Comparison of ENCODE assay signal across 26 cellular contexts in the genomic region with DNA sequence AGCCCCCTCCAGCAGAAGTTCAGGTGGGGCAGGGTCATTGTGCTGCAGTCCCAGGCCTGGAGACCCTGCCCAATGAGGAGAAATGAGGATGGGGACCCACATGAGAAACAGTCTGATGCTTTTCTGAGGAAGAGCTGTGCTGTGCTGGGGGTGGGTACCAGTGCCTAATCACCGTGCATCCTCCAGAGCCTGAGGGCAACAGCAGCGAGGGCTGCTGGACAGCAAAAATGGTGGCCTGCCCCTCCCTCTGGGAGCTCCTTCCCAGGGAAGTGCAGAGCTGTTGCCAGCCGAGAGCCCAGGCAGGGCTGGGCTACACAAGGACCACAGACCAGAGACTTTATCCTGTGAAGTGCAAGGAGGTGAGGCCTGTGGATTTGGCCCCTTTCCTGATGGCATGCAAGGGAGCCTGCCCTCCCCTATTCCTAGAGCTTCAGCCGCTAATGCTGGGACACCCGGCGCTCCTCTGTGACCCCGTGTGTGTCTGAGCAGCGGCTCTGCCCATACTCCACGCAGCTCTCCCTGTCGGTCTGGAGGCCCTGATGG.
A peak's percentile ranks its signal among the peaks of the same experiment; 100 is the strongest.
DNase-seq lines count a peak whose midpoint lies in the region; ATAC-seq, FAIRE-seq and TF ChIP-seq lines count a peak whose summit lies in the region.
"Had no signal": no experiment of that assay in that cellular context is flagged by ENCODE, and none has a peak within 500 bp of the region (broad histone marks: within the 10 kb centered on the region; RNA-seq: fewer than 3 reads in every experiment).

No MANE protein-coding gene starts in this region.

- H3K36me3 ChIP-seq in IMR-90 (ENCODE audit: control insufficient read depth, insufficient read depth, low read length) (no peaks in the 10 kb centered on the region), HepG2 (replicated peaks in 1 of 2; ENCODE audit: control insufficient read depth in 1 of 2, insufficient read depth in 2 of 2, low read length in 2 of 2) (no peaks in the 10 kb centered on the region), upper lobe of right lung (no peaks in the 10 kb centered on the region)
- H3K36me3 ChIP-seq: BLaER1 treated with 17β-estradiol and CSF1 and Interleukin-3, amounts not matched to agents 10 nM and 100 nM; SJSA1 had no signal

- TF ChIP-seq EP300 in HepG2 (IDR thresholded peaks at IDR 0.05; ENCODE audit: low read depth in 2 of 2, low read length in 2 of 2) (no peak), HepG2 (CRISPR knock-in tag; IDR thresholded peaks at IDR 0.05; ENCODE audit: borderline replicate concordance) (no peak)

- no peak overlapping the region for H4K8ac ChIP-seq in IMR-90 (ENCODE audit: low read depth in 2 of 2, low read length in 2 of 2)

- FAIRE-seq in HepG2 (lab: Jason Lieb, UNC), result no peak
- FAIRE-seq: A549, G401.6, GM12878, GM19239 had no signal

- H2BK5ac ChIP-seq in IMR-90 (ENCODE audit: low read depth, low read length, poor library complexity, severe bottlenecking), result no peak overlapping the region

- no peak for TF ChIP-seq POLR2A in IMR-90 (IDR thresholded peaks at IDR 0.05; ENCODE audit: low read depth, low read length)
- no peak for TF ChIP-seq POLR2A in HepG2 (IDR thresholded peaks at IDR 0.05; ENCODE audit: insufficient read depth in 1 of 2, low read depth in 2 of 2, low read length in 2 of 2)

- no peak overlapping the region for H2BK120ac ChIP-seq in IMR-90 (ENCODE audit: low read depth, low read length)

- dilution Hi-C loops in IMR-90 (cut with HindIII; ENCODE audit: low sequenced_read_pairs, unreplicated experiment), result no loop called here

- H3K18ac ChIP-seq in IMR-90 (ENCODE audit: low read depth, low read length), result no peak overlapping the region

- no peak overlapping the region for H3K4me2 ChIP-seq in IMR-90 (ENCODE audit: low read depth, low read length)
- no peak overlapping the region for H3K4me2 ChIP-seq in HepG2 (ENCODE audit: low read depth, low read length)
- H3K4me2 ChIP-seq: A549; BLaER1 treated with 17β-estradiol and CSF1 and Interleukin-3, amounts not matched to agents 10 nM and 100 nM had no signal

- H3K9ac ChIP-seq in IMR-90 (ENCODE audit: low read depth, low read length) (no peak overlapping the region), HepG2 (ENCODE audit: insufficient read depth, low read depth, low read length) (no peak overlapping the region)
- H3K9ac ChIP-seq: BLaER1 treated with 17β-estradiol and CSF1 and Interleukin-3, amounts not matched to agents 10 nM and 100 nM had no signal

- peak overlapping the region; percentile 57 for H2AK9ac ChIP-seq in IMR-90 (replicated peaks; ENCODE audit: low read depth, low read length, poor library complexity)

- H3K27ac ChIP-seq in IMR-90 (ENCODE audit: insufficient read depth, low read length) (no peak overlapping the region), HepG2 (ENCODE audit: extremely low read length, insufficient read depth, low read length) (no peak overlapping the region), upper lobe of right lung (no peak overlapping the region)
- H3K27ac ChIP-seq: A549; BLaER1 treated with 17β-estradiol and CSF1 and Interleukin-3, amounts not matched to agents 10 nM and 100 nM; SJSA1 had no signal

- no peak for TF ChIP-seq CTCF in IMR-90 (conservative IDR thresholded peaks at IDR 0.05; ENCODE audit: low read depth, low read length)
- no peak for TF ChIP-seq CTCF in HepG2 (CRISPR knock-in tag; IDR thresholded peaks at IDR 0.05)
- no peak for TF ChIP-seq CTCF in upper lobe of right lung (IDR thresholded peaks at IDR 0.05)
- no peak for TF ChIP-seq CTCF in GM13976 (IDR thresholded peaks at IDR 0.05; ENCODE audit: borderline replicate concordance, control extremely low read depth, extremely low read depth, insufficient read depth, missing control alignments)

- H3K9me3 ChIP-seq in IMR-90 (ENCODE audit: control insufficient read depth, insufficient read depth, low read length) (no peaks in the 10 kb centered on the region), HepG2 (ENCODE audit: low read length) (no peaks in the 10 kb centered on the region), upper lobe of right lung (no peaks in the 10 kb centered on the region)
- H3K9me3 ChIP-seq: A549, SJSA1 had no signal

- no peak for DNase-seq in IMR-90
- peak; percentile 57 for DNase-seq in RPMI7951 (ENCODE audit: low read depth)
- DNase-seq in HepG2 (ENCODE audit: low spot score), result no peak
- DNase-seq in upper lobe of right lung, result no peak
- DNase-seq in posterior vena cava (ENCODE audit: low spot score), result no peak
- no peak for DNase-seq in GM13976 (ENCODE audit: low spot score)
- DNase-seq: AML-193; CD4-positive, alpha-beta T cell; NCI-H1048; NCI-H1417; NCI-H187; NCI-H2081 treated with DMSO at 0.1 percent for 48 hours; NCI-H2171; NCI-H345; NCI-H510A treated with DMSO at 0.1 percent for 48 hours; NCI-H748 treated with DMSO at 0.1 percent for 48 hours; PC-3 had no signal

- H3K4me1 ChIP-seq in IMR-90 (ENCODE audit: control insufficient read depth, insufficient read depth, low read length) (no peaks in the 10 kb centered on the region; the same call in 1 of the 2 replicates), HepG2 (ENCODE audit: insufficient read depth, low read length) (peaks cover 27% of the 10 kb centered on the region), upper lobe of right lung (no peaks in the 10 kb centered on the region)
- H3K4me1 ChIP-seq: BLaER1 treated with 17β-estradiol and CSF1 and Interleukin-3, amounts not matched to agents 10 nM and 100 nM had no signal

- BruUV-seq in IMR-90 (replicated peaks; lab: Mats Ljungman, UMichigan) (no TSS peak), HepG2 (replicated peaks; lab: Mats Ljungman, UMichigan) (no TSS peak)

- CTCF ChIA-PET in IMR-90 (lab: Yijun Ruan, JAX), result no interaction called here
- CTCF ChIA-PET in HepG2 (lab: Yijun Ruan, JAX; ENCODE audit: low intra/inter-chr PET ratio, low total read pairs), result no interaction called here

- H3K14ac ChIP-seq in IMR-90 (replicated peaks; ENCODE audit: low read depth, low read length), result no peak overlapping the region

- no peak overlapping the region for H3K56ac ChIP-seq in IMR-90 (ENCODE audit: extremely low read depth, insufficient read depth, low read length)

- no peaks in the 10 kb centered on the region for H3K79me1 ChIP-seq in IMR-90 (ENCODE audit: low read depth in 1 of 2, low read length in 2 of 2)

- no peak overlapping the region for H3K23ac ChIP-seq in IMR-90 (ENCODE audit: low read depth, low read length)

- no peak overlapping the region for H4K5ac ChIP-seq in IMR-90 (ENCODE audit: low read depth, low read length)

- intact Hi-C loops in IMR-90 (cut with micrococcal nuclease), result no loop called here
- intact Hi-C loops in HepG2 (cut with micrococcal nuclease; ENCODE audit: unreplicated experiment), result loop anchor here (10.0 kb wide), 1 partner anchor 133 kb away; the partner anchor contains the start of gene DSEL
- intact Hi-C loops in upper lobe of right lung (cut with DNase I), result no loop called here
- intact Hi-C loops in posterior vena cava (cut with DNase I), result no loop called here

- WGBS in IMR-90 (ENCODE audit: extremely low coverage in 2 of 2, insufficient read length in 1 of 2), 2 experiments, result 100% methylated on average over 2 of the region's 10 CpGs; no CpG with 5 or more reads in 1 of the 2 experiments
- WGBS in HepG2 (ENCODE audit: low lambda C conversion rate), result 7% methylated on average over 3 of the region's 10 CpGs

- peaks cover 3% of the 10 kb centered on the region for H3K9me1 ChIP-seq in IMR-90 (ENCODE audit: insufficient read depth, low read length)

- H3K4me3 ChIP-seq in IMR-90 (ENCODE audit: insufficient read depth, low read depth, low read length) (no peak overlapping the region), HepG2 (replicated peaks in 1 of 3; ENCODE audit: insufficient read depth in 1 of 3, low read depth in 2 of 3, low read length in 3 of 3) (no peak overlapping the region), upper lobe of right lung (no peak overlapping the region)
- H3K4me3 ChIP-seq: A549; BLaER1 treated with 17β-estradiol and CSF1 and Interleukin-3, amounts not matched to agents 10 nM and 100 nM; GM12878; SJSA1 had no signal

- no peaks in the 10 kb centered on the region for H3K27me3 ChIP-seq in IMR-90 (ENCODE audit: control insufficient read depth, insufficient read depth, low read length)
- no peaks in the 10 kb centered on the region for H3K27me3 ChIP-seq in HepG2 (ENCODE audit: control insufficient read depth in 1 of 2, insufficient read depth in 2 of 2, low read length in 2 of 2)
- no peaks in the 10 kb centered on the region for H3K27me3 ChIP-seq in upper lobe of right lung
- H3K27me3 ChIP-seq: BLaER1 treated with 17β-estradiol and CSF1 and Interleukin-3, amounts not matched to agents 10 nM and 100 nM; SJSA1 had no signal

- no peaks in the 10 kb centered on the region for H4K20me1 ChIP-seq in IMR-90 (ENCODE audit: insufficient read depth, low read length)
- no peaks in the 10 kb centered on the region for H4K20me1 ChIP-seq in HepG2 (ENCODE audit: insufficient read depth, low read length)
- H4K20me1 ChIP-seq: BLaER1 treated with 17β-estradiol and CSF1 and Interleukin-3, amounts not matched to agents 10 nM and 100 nM had no signal

- no peak overlapping the region for H2AK5ac ChIP-seq in IMR-90 (ENCODE audit: low read depth, low read length)

- H2AFZ ChIP-seq in IMR-90 (replicated peaks; ENCODE audit: low read length, poor library complexity), result no peak overlapping the region
- no peak overlapping the region for H2AFZ ChIP-seq in HepG2 (ENCODE audit: low read length)

- H4K91ac ChIP-seq in IMR-90 (ENCODE audit: insufficient read depth, low read depth, low read length), result no peak overlapping the region

- POLR2A ChIA-PET in IMR-90 (lab: Charles Lee; ENCODE audit: unreplicated experiment) (no interaction called here), HepG2 (lab: Yijun Ruan, JAX) (no interaction called here)

- no peak overlapping the region for H2BK20ac ChIP-seq in IMR-90 (ENCODE audit: low read depth, low read length)

- H3K4ac ChIP-seq in IMR-90 (ENCODE audit: low read depth, low read length), result no peak overlapping the region

- in situ Hi-C loops in IMR-90 (cut with MboI; ENCODE audit: low sequenced_read_pairs), result no loop called here
- in situ Hi-C loops in HepG2 (cut with HindIII; ENCODE audit: extremely low pct_ligation_motif_present, low pct_unique_long_range_greater_than_20kb), result no loop called here
- in situ Hi-C loops in GM13976 (cut with MboI; ENCODE audit: low sequenced_read_pairs, unreplicated experiment), result no loop called here

- TF ChIP-seq RAD21 in IMR-90 (IDR thresholded peaks at IDR 0.05; ENCODE audit: low read length) (no peak), HepG2 (CRISPR knock-in tag; IDR thresholded peaks at IDR 0.05) (no peak)

- H3K79me2 ChIP-seq in HepG2 (ENCODE audit: insufficient read depth, low read length), result no peaks in the 10 kb centered on the region

- ATAC-seq in IMR-90 (ENCODE audit: low read depth) (no peak), HepG2 (peak; percentile 24), upper lobe of right lung (peak; percentile 24), GM18519 (IDR thresholded peaks at IDR 0.05; ENCODE audit: low FRiP score, unreplicated experiment) (no peak)
- ATAC-seq: A549, GM12878, HCT116, PC-3, Right ventricle myocardium inferior had no signal

- H2BK15ac ChIP-seq in IMR-90 (ENCODE audit: low read depth, low read length), result no peak overlapping the region

TF ChIP-seq in IMR-90, 13 proteins besides CTCF, POLR2A, EP300 and RAD21:
- TF ChIP-seq CEBPB (IDR thresholded peaks at IDR 0.05; ENCODE audit: low read depth, low read length), result no peak
TF ChIP-seq in IMR-90: peak in this region for 0.

TF ChIP-seq in HepG2, 621 proteins besides CTCF, POLR2A, EP300 and RAD21 (continues in another document):
- TF ChIP-seq CHCHD3 (CRISPR knock-in tag; IDR thresholded peaks at IDR 0.05) (no peak), RELA (CRISPR knock-in tag; IDR thresholded peaks at IDR 0.05) (no peak)

Comparison
In these comparisons a context has a peak if more than half of its experiments do, and no peak if none do; other contexts are left out.
1. ATAC-seq: peak in HepG2 (single experiment) and upper lobe of right lung (single experiment); none in IMR-90 (single experiment) and GM18519 (single experiment).